In the genomic region with DNA sequence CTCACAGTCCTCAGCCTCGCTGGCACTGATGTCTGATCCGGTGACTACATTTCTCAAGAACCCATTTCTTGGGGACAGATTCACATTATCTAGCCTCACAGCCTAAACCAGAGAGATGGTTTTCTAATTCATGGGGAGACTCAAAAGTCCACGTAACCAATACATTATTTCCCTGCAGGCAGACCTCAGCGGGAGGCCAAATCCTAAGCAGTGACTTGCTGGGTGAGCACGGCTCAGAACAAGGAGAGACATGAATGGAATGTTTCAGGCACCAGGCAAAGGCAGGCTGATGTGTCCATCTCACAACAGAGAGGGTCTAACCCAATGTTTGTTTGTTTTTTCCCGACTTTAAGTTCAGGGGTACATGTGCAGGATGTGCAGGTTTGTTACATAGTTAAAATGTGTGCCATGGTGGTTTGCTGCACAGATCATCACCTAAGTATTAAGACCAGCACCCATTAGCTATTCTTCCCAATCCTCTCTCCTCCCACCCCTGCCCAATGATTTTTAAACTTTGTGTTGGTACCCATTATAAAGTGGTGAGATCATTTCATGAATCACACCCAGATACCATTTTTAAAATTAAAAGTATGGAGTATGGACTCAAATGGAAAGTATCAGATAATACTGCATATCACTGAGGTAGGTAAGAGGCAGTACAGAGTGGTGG, we compare ENCODE assay signal across 16 cellular contexts. TPM values are rescaled to one million over a fixed set of nuclear protein-coding genes. Genes with fewer than 3 reads are reported as not detected.
DNase-seq lines count a peak whose midpoint lies in the region; ATAC-seq and TF ChIP-seq lines count a peak whose summit lies in the region.
"Had no signal": no experiment of that assay in that cellular context is flagged by ENCODE, and none has a peak within 500 bp of the region (broad histone marks: within the 10 kb centered on the region; RNA-seq: fewer than 3 reads in every experiment).

No MANE protein-coding gene starts in this region.

- no peak overlapping the region for H3K23ac ChIP-seq in mesendoderm (ENCODE audit: low read length)

- H4K20me1 ChIP-seq in PC-9 (ENCODE audit: insufficient read depth): no peaks in the 10 kb centered on the region

- BruUV-seq in PC-9 (replicated peaks; lab: Mats Ljungman, UMichigan): TSS peak; percentile 70

- CTCF ChIA-PET in PC-9 (lab: Charles Lee): no interaction called here

- H3K27ac ChIP-seq in PC-9: peak overlapping the region; percentile 92
- peak overlapping the region; percentile 22 for H3K27ac ChIP-seq in cingulate gyrus (ENCODE audit: low read depth, low read length)
- no peak overlapping the region for H3K27ac ChIP-seq in mesendoderm (ENCODE audit: low read depth, low read length)
- H3K27ac ChIP-seq in adrenal gland: peak overlapping the region in 2 of 5 donors; percentile 40 to 43
- H3K27ac ChIP-seq: ovary had no signal

- H4K5ac ChIP-seq in mesendoderm (ENCODE audit: low read length): no peak overlapping the region

- no peak overlapping the region for H2BK15ac ChIP-seq in mesendoderm (replicated peaks; ENCODE audit: low read depth)

- H3K36me3 ChIP-seq in PC-9 (ENCODE audit: low read depth) (no peaks in the 10 kb centered on the region), mesendoderm (ENCODE audit: control insufficient read depth, insufficient read depth, low read length) (no peaks in the 10 kb centered on the region), adrenal gland (replicated peaks in 1 of 2) (no peaks in the 10 kb centered on the region)
- H3K36me3 ChIP-seq: ovary had no signal

- no CpG with 5 or more reads among the region's 6 CpGs for WGBS in mesendoderm (ENCODE audit: extremely low coverage, insufficient coverage, low lambda C conversion rate)
- 54 to 65% (median 62%) methylated on average over 6 of the region's 6 CpGs for WGBS in adrenal gland, 4 donors

- TF ChIP-seq CTCF in PC-9 (conservative IDR thresholded peaks at IDR 0.05) (no peak), adrenal gland (IDR thresholded peaks at IDR 0.05) (no peak)

- H3K4me3 ChIP-seq in PC-9 (no peak overlapping the region), mesendoderm (ENCODE audit: low read length) (no peak overlapping the region), adrenal gland (no peak overlapping the region)
- H3K4me3 ChIP-seq: ovary had no signal

- H3K27me3 ChIP-seq in PC-9 (ENCODE audit: insufficient read depth, low read depth): no peaks in the 10 kb centered on the region
- H3K27me3 ChIP-seq in mesendoderm (ENCODE audit: insufficient read depth, low read length, poor library complexity): no peaks in the 10 kb centered on the region
- H3K27me3 ChIP-seq in adrenal gland: no peaks in the 10 kb centered on the region
- H3K27me3 ChIP-seq: ovary had no signal

- intact Hi-C loops in PC-9 (cut with micrococcal nuclease; ENCODE audit: unreplicated experiment) (loop anchor here (2.0 kb wide), 1 partner anchor 53 kb away; a partner anchor contains a TSS), adrenal gland (cut with DNase I) (loop anchor here (10.0 kb wide), 1 partner anchor 281 kb away; no protein-coding TSS in a partner anchor)

- no peak overlapping the region for H3K9ac ChIP-seq in mesendoderm (ENCODE audit: low read length)

- H3K4me2 ChIP-seq in PC-9 (peak overlapping the region; percentile 34), mesendoderm (ENCODE audit: low read length) (no peak overlapping the region)

- H3K56ac ChIP-seq in mesendoderm (ENCODE audit: low read length): no peak overlapping the region

- POLR2A ChIA-PET in PC-9 (lab: Charles Lee; ENCODE audit: unreplicated experiment): no interaction called here

- no peak overlapping the region for H2BK120ac ChIP-seq in mesendoderm (ENCODE audit: low read depth, low read length)

- DNase-seq in AG08396 (ENCODE audit: low spot score) (peak; percentile 47), PC-9 (peak; percentile 62 to 68), mesendoderm (peak; percentile 74), adrenal gland (no peak), SHP77 treated with DMSO at 0.1 percent for 48 hours (lab: John Stamatoyannopoulos, UW) (no peak), SK-N-DZ (ENCODE audit: low spot score) (no peak)
- DNase-seq: activated CD4-positive, alpha-beta memory T cell treated with anti-CD3 and anti-CD28 coated beads, Interleukin-2, amount 10 ng/mL, durations not matched to agents 7 days and 5 days; activated gamma-delta T cell; DMS153; NCI-H510A; ovary; stimulated activated CD8-positive, alpha-beta memory T cell treated with anti-CD3 and anti-CD28 coated beads, Interleukin-4, amount 100 ng/mL, for 48 hours had no signal

- no peak for TF ChIP-seq POLR2A in adrenal gland (IDR thresholded peaks at IDR 0.05)

- H3K79me2 ChIP-seq in PC-9 (ENCODE audit: low read depth) (0 out of 2 replicates have a peak, but pooled peaks cover 2% of the 10 kb centered on the region), mesendoderm (ENCODE audit: control insufficient read depth, insufficient read depth, low read length) (no peaks in the 10 kb centered on the region)

- H3F3A ChIP-seq in PC-9 (ENCODE audit: insufficient read depth, low read depth): peaks cover 12% of the 10 kb centered on the region; the same call in 1 of the 2 replicates

- H3K9me2 ChIP-seq in PC-9 (ENCODE audit: insufficient read depth): no peaks in the 10 kb centered on the region

- H3K4ac ChIP-seq in mesendoderm (ENCODE audit: low read depth, low read length): no peak overlapping the region

- no peak for ATAC-seq in GM18868 (IDR thresholded peaks at IDR 0.05; ENCODE audit: unreplicated experiment)
- ATAC-seq: esophagus mucosa, Panc1 had no signal

- no peak overlapping the region for H3K18ac ChIP-seq in mesendoderm (ENCODE audit: low read length)

- H3K4me1 ChIP-seq in PC-9 (replicated peaks; ENCODE audit: insufficient read depth) (peaks cover 25% of the 10 kb centered on the region), mesendoderm (ENCODE audit: control insufficient read depth, low read depth, low read length) (peaks cover 9% of the 10 kb centered on the region), adrenal gland (replicated peaks in 1 of 2) (peaks cover 12 to 27% of the 10 kb centered on the region in 2 donors)

- H3K79me1 ChIP-seq in mesendoderm (ENCODE audit: low read length): no peaks in the 10 kb centered on the region

- no peak overlapping the region for H2AFZ ChIP-seq in PC-9

- H2BK5ac ChIP-seq in mesendoderm (ENCODE audit: low read length): no peak overlapping the region

- H4K8ac ChIP-seq in mesendoderm (ENCODE audit: low read depth, low read length): no peak overlapping the region

- H3K9me3 ChIP-seq in PC-9 (ENCODE audit: insufficient read depth, low read depth) (no peaks in the 10 kb centered on the region), adrenal gland (replicated peaks in 1 of 3) (no peaks in the 10 kb centered on the region)
- H3K9me3 ChIP-seq: ovary had no signal

- no peak overlapping the region for H2AK5ac ChIP-seq in mesendoderm (ENCODE audit: low read length)

RNA-seq across cellular contexts. Expression of a gene that starts 53.3 kb away (rescaled TPM):
- 34.3 and 41.1 TPM in 2 replicates for total RNA-seq in PC-9 (2021)
- polyA plus RNA-seq in mesendoderm (2013, experiment 1 of 2): 0.97 TPM
- 0.88 TPM for polyA plus RNA-seq in mesendoderm (2013, experiment 2 of 2)
- 100 to 1,000 TPM; 199 to 585 (median 385) TPM for total RNA-seq in adrenal gland
- 100 to 1,000 TPM in 1 of 3 donors, 10 to 100 TPM in 2; 88.1 to 164 (median 96.2) TPM for polyA plus RNA-seq in adrenal gland
- 23.7 and 24.8 TPM in 2 replicates for polyA plus RNA-seq in SK-N-DZ (2014; cell fraction: cytosol; rRNA removed)
- 4.3 and 6.6 TPM in 2 replicates for polyA plus RNA-seq in SK-N-DZ (2014; cell fraction: nucleus; rRNA removed)

Comparison
In these comparisons a context has a peak if more than half of its experiments do, and no peak if none do; other contexts are left out.
1. DNase-seq: peak in AG08396 (single experiment), PC-9 (2 of 2) and mesendoderm (single experiment); none in adrenal gland (0 of 7), SHP77 treated with DMSO at 0.1 percent for 48 hours (single experiment) and SK-N-DZ (single experiment).